Comparison of ENCODE assay signal across 1 cellular context in the genomic region with DNA sequence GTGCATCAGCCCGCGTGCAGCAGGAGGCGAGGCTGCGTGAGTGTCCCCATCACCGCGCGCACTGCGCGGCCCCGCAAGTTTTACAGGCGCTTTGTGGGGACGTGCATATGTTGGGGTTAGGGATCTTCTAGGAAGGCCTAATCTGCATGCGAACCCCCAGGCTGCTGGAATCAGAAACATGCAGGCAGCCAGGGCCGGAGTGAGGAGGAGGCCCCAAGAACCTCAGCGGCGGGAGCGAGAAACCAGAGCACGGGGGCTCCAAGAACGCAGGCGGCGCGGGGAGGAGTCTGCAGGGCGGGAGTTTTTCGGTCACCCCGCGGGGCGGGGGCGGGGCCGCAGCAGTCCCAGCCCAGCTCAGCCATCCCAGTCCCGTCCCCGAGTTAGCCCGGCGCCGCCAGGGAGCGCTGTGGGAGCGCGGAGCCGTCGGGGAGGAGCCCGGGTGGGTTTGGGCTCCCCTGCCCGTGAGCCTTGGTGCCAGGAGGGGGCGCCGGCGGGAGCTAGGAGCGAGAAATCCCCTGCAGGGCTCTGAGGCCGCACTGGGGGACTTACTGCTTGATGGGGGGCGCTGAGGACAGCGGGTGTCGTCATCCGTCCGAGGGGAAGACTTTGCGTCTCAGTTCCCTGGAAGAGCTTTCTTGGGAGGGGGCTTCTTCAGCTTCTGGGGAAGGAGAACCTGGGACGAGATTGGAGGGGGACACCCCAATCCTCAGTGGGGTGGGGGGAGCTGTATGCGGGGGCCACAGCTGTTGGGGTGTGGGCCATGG.
A peak's percentile ranks its signal among the peaks of the same experiment; 100 is the strongest.
TF ChIP-seq lines count a peak whose summit lies in the region.

No MANE protein-coding gene starts in this region.

TF ChIP-seq in HepG2, 621 proteins besides CTCF, POLR2A, EP300 and RAD21 (continued from another document and continues in another):
- TF ChIP-seq, protein P1, sequence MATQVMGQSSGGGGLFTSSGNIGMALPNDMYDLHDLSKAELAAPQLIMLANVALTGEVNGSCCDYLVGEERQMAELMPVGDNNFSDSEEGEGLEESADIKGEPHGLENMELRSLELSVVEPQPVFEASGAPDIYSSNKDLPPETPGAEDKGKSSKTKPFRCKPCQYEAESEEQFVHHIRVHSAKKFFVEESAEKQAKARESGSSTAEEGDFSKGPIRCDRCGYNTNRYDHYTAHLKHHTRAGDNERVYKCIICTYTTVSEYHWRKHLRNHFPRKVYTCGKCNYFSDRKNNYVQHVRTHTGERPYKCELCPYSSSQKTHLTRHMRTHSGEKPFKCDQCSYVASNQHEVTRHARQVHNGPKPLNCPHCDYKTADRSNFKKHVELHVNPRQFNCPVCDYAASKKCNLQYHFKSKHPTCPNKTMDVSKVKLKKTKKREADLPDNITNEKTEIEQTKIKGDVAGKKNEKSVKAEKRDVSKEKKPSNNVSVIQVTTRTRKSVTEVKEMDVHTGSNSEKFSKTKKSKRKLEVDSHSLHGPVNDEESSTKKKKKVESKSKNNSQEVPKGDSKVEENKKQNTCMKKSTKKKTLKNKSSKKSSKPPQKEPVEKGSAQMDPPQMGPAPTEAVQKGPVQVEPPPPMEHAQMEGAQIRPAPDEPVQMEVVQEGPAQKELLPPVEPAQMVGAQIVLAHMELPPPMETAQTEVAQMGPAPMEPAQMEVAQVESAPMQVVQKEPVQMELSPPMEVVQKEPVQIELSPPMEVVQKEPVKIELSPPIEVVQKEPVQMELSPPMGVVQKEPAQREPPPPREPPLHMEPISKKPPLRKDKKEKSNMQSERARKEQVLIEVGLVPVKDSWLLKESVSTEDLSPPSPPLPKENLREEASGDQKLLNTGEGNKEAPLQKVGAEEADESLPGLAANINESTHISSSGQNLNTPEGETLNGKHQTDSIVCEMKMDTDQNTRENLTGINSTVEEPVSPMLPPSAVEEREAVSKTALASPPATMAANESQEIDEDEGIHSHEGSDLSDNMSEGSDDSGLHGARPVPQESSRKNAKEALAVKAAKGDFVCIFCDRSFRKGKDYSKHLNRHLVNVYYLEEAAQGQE (IDR thresholded peaks at IDR 0.05; ENCODE audit: borderline replicate concordance in 1 of 2, low read depth in 1 of 2, low read length in 2 of 2), result 0 out of 4 replicates have a peak, but pooled peaks of 1 of the 2 experiments have one; percentile 7
- TF ChIP-seq, protein P2, sequence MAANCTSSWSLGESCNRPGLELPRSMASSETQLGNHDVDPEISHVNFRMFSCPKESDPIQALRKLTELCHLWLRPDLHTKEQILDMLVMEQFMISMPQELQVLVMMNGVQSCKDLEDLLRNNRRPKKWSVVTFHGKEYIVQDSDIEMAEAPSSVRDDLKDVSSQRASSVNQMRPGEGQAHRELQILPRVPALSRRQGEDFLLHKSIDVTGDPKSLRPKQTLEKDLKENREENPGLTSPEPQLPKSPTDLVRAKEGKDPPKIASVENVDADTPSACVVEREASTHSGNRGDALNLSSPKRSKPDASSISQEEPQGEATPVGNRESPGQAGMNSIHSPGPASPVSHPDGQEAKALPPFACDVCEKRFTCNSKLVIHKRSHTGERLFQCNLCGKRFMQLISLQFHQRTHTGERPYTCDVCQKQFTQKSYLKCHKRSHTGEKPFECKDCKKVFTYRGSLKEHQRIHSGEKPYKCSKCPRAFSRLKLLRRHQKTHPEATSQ (CRISPR knock-in tag; IDR thresholded peaks at IDR 0.05; ENCODE audit: borderline replicate concordance), result no peak
- no peak for TF ChIP-seq NFE2 (CRISPR knock-in tag; IDR thresholded peaks at IDR 0.05)
- no peak for TF ChIP-seq FOSL1 (CRISPR knock-in tag; IDR thresholded peaks at IDR 0.05; ENCODE audit: borderline replicate concordance)
- peak; percentile 85 for TF ChIP-seq AGO1 (IDR thresholded peaks at IDR 0.05; ENCODE audit: low read depth, low read length, poor library complexity, severe bottlenecking)
- TF ChIP-seq ZMAT3 (CRISPR knock-in tag; conservative IDR thresholded peaks at IDR 0.05), result peak; percentile 59; the same call in 1 of the 2 replicates
- peak; percentile 41; the same call in 1 of the 2 replicates for TF ChIP-seq MIXL1 (CRISPR knock-in tag; IDR thresholded peaks at IDR 0.05)
- 0 out of 2 replicates have a peak, but pooled peaks have one; percentile 60 for TF ChIP-seq ZNF776 (CRISPR knock-in tag; IDR thresholded peaks at IDR 0.05)
- TF ChIP-seq, protein P3, sequence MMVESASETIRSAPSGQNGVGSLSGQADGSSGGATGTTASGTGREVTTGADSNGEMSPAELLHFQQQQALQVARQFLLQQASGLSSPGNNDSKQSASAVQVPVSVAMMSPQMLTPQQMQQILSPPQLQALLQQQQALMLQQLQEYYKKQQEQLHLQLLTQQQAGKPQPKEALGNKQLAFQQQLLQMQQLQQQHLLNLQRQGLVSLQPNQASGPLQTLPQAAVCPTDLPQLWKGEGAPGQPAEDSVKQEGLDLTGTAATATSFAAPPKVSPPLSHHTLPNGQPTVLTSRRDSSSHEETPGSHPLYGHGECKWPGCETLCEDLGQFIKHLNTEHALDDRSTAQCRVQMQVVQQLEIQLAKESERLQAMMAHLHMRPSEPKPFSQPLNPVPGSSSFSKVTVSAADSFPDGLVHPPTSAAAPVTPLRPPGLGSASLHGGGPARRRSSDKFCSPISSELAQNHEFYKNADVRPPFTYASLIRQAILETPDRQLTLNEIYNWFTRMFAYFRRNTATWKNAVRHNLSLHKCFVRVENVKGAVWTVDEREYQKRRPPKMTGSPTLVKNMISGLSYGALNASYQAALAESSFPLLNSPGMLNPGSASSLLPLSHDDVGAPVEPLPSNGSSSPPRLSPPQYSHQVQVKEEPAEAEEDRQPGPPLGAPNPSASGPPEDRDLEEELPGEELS (CRISPR knock-in tag; IDR thresholded peaks at IDR 0.05), result no peak
- TF ChIP-seq, protein P4, sequence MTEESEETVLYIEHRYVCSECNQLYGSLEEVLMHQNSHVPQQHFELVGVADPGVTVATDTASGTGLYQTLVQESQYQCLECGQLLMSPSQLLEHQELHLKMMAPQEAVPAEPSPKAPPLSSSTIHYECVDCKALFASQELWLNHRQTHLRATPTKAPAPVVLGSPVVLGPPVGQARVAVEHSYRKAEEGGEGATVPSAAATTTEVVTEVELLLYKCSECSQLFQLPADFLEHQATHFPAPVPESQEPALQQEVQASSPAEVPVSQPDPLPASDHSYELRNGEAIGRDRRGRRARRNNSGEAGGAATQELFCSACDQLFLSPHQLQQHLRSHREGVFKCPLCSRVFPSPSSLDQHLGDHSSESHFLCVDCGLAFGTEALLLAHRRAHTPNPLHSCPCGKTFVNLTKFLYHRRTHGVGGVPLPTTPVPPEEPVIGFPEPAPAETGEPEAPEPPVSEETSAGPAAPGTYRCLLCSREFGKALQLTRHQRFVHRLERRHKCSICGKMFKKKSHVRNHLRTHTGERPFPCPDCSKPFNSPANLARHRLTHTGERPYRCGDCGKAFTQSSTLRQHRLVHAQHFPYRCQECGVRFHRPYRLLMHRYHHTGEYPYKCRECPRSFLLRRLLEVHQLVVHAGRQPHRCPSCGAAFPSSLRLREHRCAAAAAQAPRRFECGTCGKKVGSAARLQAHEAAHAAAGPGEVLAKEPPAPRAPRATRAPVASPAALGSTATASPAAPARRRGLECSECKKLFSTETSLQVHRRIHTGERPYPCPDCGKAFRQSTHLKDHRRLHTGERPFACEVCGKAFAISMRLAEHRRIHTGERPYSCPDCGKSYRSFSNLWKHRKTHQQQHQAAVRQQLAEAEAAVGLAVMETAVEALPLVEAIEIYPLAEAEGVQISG (CRISPR knock-in tag; IDR thresholded peaks at IDR 0.05), result peak; percentile 49; the same call in 1 of the 2 replicates
- TF ChIP-seq WIZ (CRISPR knock-in tag; IDR thresholded peaks at IDR 0.05), result no peak
- TF ChIP-seq, protein P5, sequence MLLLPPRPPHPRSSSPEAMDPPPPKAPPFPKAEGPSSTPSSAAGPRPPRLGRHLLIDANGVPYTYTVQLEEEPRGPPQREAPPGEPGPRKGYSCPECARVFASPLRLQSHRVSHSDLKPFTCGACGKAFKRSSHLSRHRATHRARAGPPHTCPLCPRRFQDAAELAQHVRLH (CRISPR knock-in tag; IDR thresholded peaks at IDR 0.05; ENCODE audit: borderline replicate concordance, low read depth), result no peak
- TF ChIP-seq, protein P6, sequence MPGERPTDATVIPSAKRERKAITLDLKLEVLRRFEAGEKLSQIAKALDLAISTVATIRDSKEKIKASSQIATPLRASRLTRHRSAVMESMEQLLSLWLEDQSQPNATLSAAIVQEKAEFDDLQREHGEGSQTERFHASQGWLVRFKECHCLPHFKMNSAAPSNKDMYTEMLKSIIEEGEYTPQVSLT (CRISPR knock-in tag; IDR thresholded peaks at IDR 0.05; ENCODE audit: borderline replicate concordance, low read depth), result no peak
- peak; percentile 88 for TF ChIP-seq KDM2A (CRISPR knock-in tag; IDR thresholded peaks at IDR 0.05; ENCODE audit: borderline replicate concordance, low read depth)
- 0 out of 2 replicates have a peak, but pooled peaks have one; percentile 28 for TF ChIP-seq ZNF552 (CRISPR knock-in tag; IDR thresholded peaks at IDR 0.05; ENCODE audit: borderline replicate concordance)
- peak; percentile 20; the same call in 1 of the 2 replicates for TF ChIP-seq MEIS1 (CRISPR knock-in tag; IDR thresholded peaks at IDR 0.05; ENCODE audit: borderline replicate concordance)
- TF ChIP-seq KDM3A (CRISPR knock-in tag; IDR thresholded peaks at IDR 0.05; ENCODE audit: low read depth), result peak; percentile 95
- TF ChIP-seq TOE1 (CRISPR knock-in tag; IDR thresholded peaks at IDR 0.05), result no peak
- no peak for TF ChIP-seq SSRP1 (CRISPR knock-in tag; IDR thresholded peaks at IDR 0.05)
- peak; percentile 89 for TF ChIP-seq HIVEP1 (CRISPR knock-in tag; IDR thresholded peaks at IDR 0.05)
- no peak for TF ChIP-seq NFIC (IDR thresholded peaks at IDR 0.05; ENCODE audit: low read length)
- TF ChIP-seq, protein P7, sequence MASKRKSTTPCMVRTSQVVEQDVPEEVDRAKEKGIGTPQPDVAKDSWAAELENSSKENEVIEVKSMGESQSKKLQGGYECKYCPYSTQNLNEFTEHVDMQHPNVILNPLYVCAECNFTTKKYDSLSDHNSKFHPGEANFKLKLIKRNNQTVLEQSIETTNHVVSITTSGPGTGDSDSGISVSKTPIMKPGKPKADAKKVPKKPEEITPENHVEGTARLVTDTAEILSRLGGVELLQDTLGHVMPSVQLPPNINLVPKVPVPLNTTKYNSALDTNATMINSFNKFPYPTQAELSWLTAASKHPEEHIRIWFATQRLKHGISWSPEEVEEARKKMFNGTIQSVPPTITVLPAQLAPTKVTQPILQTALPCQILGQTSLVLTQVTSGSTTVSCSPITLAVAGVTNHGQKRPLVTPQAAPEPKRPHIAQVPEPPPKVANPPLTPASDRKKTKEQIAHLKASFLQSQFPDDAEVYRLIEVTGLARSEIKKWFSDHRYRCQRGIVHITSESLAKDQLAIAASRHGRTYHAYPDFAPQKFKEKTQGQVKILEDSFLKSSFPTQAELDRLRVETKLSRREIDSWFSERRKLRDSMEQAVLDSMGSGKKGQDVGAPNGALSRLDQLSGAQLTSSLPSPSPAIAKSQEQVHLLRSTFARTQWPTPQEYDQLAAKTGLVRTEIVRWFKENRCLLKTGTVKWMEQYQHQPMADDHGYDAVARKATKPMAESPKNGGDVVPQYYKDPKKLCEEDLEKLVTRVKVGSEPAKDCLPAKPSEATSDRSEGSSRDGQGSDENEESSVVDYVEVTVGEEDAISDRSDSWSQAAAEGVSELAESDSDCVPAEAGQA (IDR thresholded peaks at IDR 0.05; ENCODE audit: low read depth), result no peak
- TF ChIP-seq, protein P7 (CRISPR knock-in tag; IDR thresholded peaks at IDR 0.05; ENCODE audit: borderline replicate concordance), result no peak
- TF ChIP-seq, protein P8, sequence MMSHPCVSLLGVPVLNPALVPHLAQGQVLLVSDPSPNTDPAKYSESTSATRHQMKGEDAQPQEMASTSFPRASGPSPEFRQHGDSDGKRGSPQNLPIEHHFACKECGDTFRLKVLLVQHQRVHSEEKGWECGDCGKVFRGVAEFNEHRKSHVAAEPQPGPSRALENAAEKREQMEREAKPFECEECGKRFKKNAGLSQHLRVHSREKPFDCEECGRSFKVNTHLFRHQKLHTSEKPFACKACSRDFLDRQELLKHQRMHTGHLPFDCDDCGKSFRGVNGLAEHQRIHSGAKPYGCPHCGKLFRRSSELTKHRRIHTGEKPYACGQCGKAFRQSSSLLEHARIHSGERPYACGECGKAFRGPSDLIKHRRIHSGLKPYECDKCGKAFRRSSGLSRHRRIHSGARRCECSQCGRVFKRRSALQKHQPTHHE (CRISPR knock-in tag; IDR thresholded peaks at IDR 0.05; ENCODE audit: borderline replicate concordance), result peak; percentile 71; the same call in 1 of the 2 replicates
- peak; percentile 42; the same call in 1 of the 2 replicates for TF ChIP-seq SP5 (CRISPR knock-in tag; IDR thresholded peaks at IDR 0.05; ENCODE audit: borderline replicate concordance, low read depth)
- 0 out of 2 replicates have a peak, but pooled peaks have one; percentile 16 for TF ChIP-seq ZNF124 (CRISPR knock-in tag; IDR thresholded peaks at IDR 0.05)
- TF ChIP-seq NR2F6 (IDR thresholded peaks at IDR 0.05), result no peak
- TF ChIP-seq NR2F6 (CRISPR knock-in tag; IDR thresholded peaks at IDR 0.05), result peak; percentile 57
- TF ChIP-seq, protein P9, sequence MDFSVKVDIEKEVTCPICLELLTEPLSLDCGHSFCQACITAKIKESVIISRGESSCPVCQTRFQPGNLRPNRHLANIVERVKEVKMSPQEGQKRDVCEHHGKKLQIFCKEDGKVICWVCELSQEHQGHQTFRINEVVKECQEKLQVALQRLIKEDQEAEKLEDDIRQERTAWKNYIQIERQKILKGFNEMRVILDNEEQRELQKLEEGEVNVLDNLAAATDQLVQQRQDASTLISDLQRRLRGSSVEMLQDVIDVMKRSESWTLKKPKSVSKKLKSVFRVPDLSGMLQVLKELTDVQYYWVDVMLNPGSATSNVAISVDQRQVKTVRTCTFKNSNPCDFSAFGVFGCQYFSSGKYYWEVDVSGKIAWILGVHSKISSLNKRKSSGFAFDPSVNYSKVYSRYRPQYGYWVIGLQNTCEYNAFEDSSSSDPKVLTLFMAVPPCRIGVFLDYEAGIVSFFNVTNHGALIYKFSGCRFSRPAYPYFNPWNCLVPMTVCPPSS (IDR thresholded peaks at IDR 0.05), result no peak
- TF ChIP-seq, protein P10, sequence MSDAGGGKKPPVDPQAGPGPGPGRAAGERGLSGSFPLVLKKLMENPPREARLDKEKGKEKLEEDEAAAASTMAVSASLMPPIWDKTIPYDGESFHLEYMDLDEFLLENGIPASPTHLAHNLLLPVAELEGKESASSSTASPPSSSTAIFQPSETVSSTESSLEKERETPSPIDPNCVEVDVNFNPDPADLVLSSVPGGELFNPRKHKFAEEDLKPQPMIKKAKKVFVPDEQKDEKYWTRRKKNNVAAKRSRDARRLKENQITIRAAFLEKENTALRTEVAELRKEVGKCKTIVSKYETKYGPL (CRISPR knock-in tag; IDR thresholded peaks at IDR 0.05), result no peak
- peak; percentile 53; the same call in 1 of the 2 replicates for TF ChIP-seq ZNF33A (CRISPR knock-in tag; IDR thresholded peaks at IDR 0.05; ENCODE audit: borderline replicate concordance)
